18 cellular contexts compared by ENCODE assay signal in genomic region chr17:8465381-8466158, GRCh38. TPM values are rescaled to one million over a fixed set of nuclear protein-coding genes. Genes with fewer than 3 reads are reported as not detected.
A peak's percentile ranks its signal among the peaks of the same experiment; 100 is the strongest.
DNase-seq lines count a peak whose midpoint lies in the region; ATAC-seq and TF ChIP-seq lines count a peak whose summit lies in the region.
"Had no signal": no experiment of that assay in that cellular context is flagged by ENCODE, and none has a peak within 500 bp of the region (broad histone marks: within the 10 kb centered on the region; RNA-seq: fewer than 3 reads in every experiment).

No MANE protein-coding gene starts in this region.

- H3K27me3 Mint-ChIP-seq in nephron (ENCODE audit: low read depth): peaks cover 4% of the 10 kb centered on the region
- H3K27me3 Mint-ChIP-seq: natural killer cell treated with Interleukin-12 subunit alpha and Interleukin-12 subunit beta and Interleukin-15 and Interleukin-18, amount 100 ng/mL, for 72 hours had no signal

- no peak overlapping the region for H3K4me3 ChIP-seq in A673 (ENCODE audit: low read depth, low read length, poor library complexity, severe bottlenecking)
- H3K4me3 ChIP-seq in HUES64 (ENCODE audit: low read length): no peak overlapping the region
- peak overlapping the region in 10 of 59 donors; percentile 3 to 29 (median 14) for H3K4me3 ChIP-seq in dorsolateral prefrontal cortex
- H3K4me3 ChIP-seq: colonic mucosa had no signal

- DNase-seq in A673 (ENCODE audit: low spot score) (no peak), dorsolateral prefrontal cortex (no peak), DMS 273 treated with DMSO at 0.1 percent for 48 hours (lab: John Stamatoyannopoulos, UW) (no peak), glomerular visceral epithelial cell (ENCODE audit: extremely low spot score) (no peak), RPMI8226 (no peak)
- DNase-seq: activated T-cell treated with anti-CD3 and anti-CD28 coated beads for 4 hours; AML-193; colonic mucosa; DMS153; NCI-H2081; NCI-H774; stimulated activated CD4-positive, alpha-beta T cell treated with anti-CD3 and anti-CD28 coated beads, Interleukin-4, amount 100 ng/mL, for 4 hours had no signal

- no peaks in the 10 kb centered on the region for H3K9me3 Mint-ChIP-seq in nephron
- H3K9me3 Mint-ChIP-seq: natural killer cell treated with Interleukin-12 subunit alpha and Interleukin-12 subunit beta and Interleukin-15 and Interleukin-18, amount 100 ng/mL, for 72 hours had no signal

- no peak for ATAC-seq in GM19397 (IDR thresholded peaks at IDR 0.05; ENCODE audit: unreplicated experiment)
- ATAC-seq: activated CD4-positive, CD25-positive, alpha-beta regulatory T cell treated with anti-CD3 and anti-CD28 coated beads, Interleukin-2, amount 50 U/mL, for 24 hours; natural killer cell treated with Interleukin-12 subunit alpha and Interleukin-12 subunit beta and Interleukin-15 and Interleukin-18, amount 100 ng/mL, for 72 hours; Panc1 had no signal

- H3K27ac ChIP-seq in A673 (ENCODE audit: low read depth, low read length, poor library complexity, severe bottlenecking): peak overlapping the region; percentile 2
- H3K27ac ChIP-seq in HUES64 (ENCODE audit: low read depth, low read length): no peak overlapping the region
- peak overlapping the region in 32 of 59 donors; percentile 1 to 80 (median 46) for H3K27ac ChIP-seq in dorsolateral prefrontal cortex
- H3K27ac ChIP-seq: colonic mucosa had no signal

- BruUV-seq in A673 (replicated peaks; lab: Mats Ljungman, UMichigan): no TSS peak

- H3K27me3 ChIP-seq in A673 (replicated peaks; ENCODE audit: insufficient read depth, low read depth, low read length, poor library complexity): no peaks in the 10 kb centered on the region
- no peaks in the 10 kb centered on the region for H3K27me3 ChIP-seq in HUES64 (ENCODE audit: insufficient read depth, low read length)
- no peaks in the 10 kb centered on the region for H3K27me3 ChIP-seq in dorsolateral prefrontal cortex
- H3K27me3 ChIP-seq: colonic mucosa had no signal

- H3K4me1 ChIP-seq in A673 (ENCODE audit: insufficient read depth, low read length, poor library complexity, severe bottlenecking): peaks cover 16% of the 10 kb centered on the region
- peaks cover 6% of the 10 kb centered on the region; the same call in 1 of the 2 replicates for H3K4me1 ChIP-seq in HUES64 (ENCODE audit: insufficient read depth, low read length)
- H3K4me1 ChIP-seq: colonic mucosa had no signal

- peak overlapping the region; percentile 65 to 82 (median 76) for H3K27ac Mint-ChIP-seq in nephron

- H3K4me3 Mint-ChIP-seq in nephron: peak overlapping the region in 2 of 3 experiments; percentile 70 to 75
- H3K4me3 Mint-ChIP-seq: natural killer cell treated with Interleukin-12 subunit alpha and Interleukin-12 subunit beta and Interleukin-15 and Interleukin-18, amount 100 ng/mL, for 72 hours had no signal

- POLR2A ChIA-PET in A673 (lab: Charles Lee; ENCODE audit: low non-redundant PET): no interaction called here

- H3K36me3 ChIP-seq in A673 (ENCODE audit: insufficient read depth, low read length, poor library complexity, severe bottlenecking): peaks cover 27% of the 10 kb centered on the region
- H3K36me3 ChIP-seq in HUES64 (ENCODE audit: insufficient read depth, low read length): peaks cover 56% of the 10 kb centered on the region

- peaks cover 34% of the 10 kb centered on the region for H3K36me3 Mint-ChIP-seq in nephron (ENCODE audit: low read depth)

- peaks cover 70% of the 10 kb centered on the region for H3K4me1 Mint-ChIP-seq in nephron

- H3K9ac ChIP-seq in HUES64 (ENCODE audit: low read depth, low read length): peak overlapping the region; percentile 35; the same call in 1 of the 2 replicates

- 86% methylated on average over 17 of the region's 18 CpGs for WGBS in HUES64

- intact Hi-C loops in A673 (cut with micrococcal nuclease; ENCODE audit: unreplicated experiment) (no loop called here), dorsolateral prefrontal cortex (cut with DNase I) (no loop called here)

- no peaks in the 10 kb centered on the region for H3K9me3 ChIP-seq in A673 (ENCODE audit: low read depth, low read length, poor library complexity, severe bottlenecking)
- H3K9me3 ChIP-seq in HUES64 (ENCODE audit: insufficient read depth, low read depth, low read length): no peaks in the 10 kb centered on the region
- H3K9me3 ChIP-seq: colonic mucosa had no signal

- TF ChIP-seq CTCF in A673 (conservative IDR thresholded peaks at IDR 0.05; ENCODE audit: low read depth, low read length): no peak
- no peak for TF ChIP-seq CTCF in dorsolateral prefrontal cortex (IDR thresholded peaks at IDR 0.05 in 54 of 56, conservative IDR thresholded peaks at IDR 0.05 in 2 of 56; ENCODE audit: low read depth in 1 of 56, partially characterized antibody in 56 of 56)
- no peak for TF ChIP-seq CTCF in nephron (IDR thresholded peaks at IDR 0.05; ENCODE audit: unreplicated experiment in 3 of 3)

- CTCF ChIA-PET in A673 (lab: Charles Lee): no interaction called here

RNA-seq across cellular contexts. Expression of gene NDEL1, which starts 29.9 kb away (rescaled TPM):
- total RNA-seq in A673 (2021) (71.1 and 76.5 TPM in 2 replicates), dorsolateral prefrontal cortex (100 to 1,000 TPM in 26 of 120 experiments, 10 to 100 TPM in 94; 51.0 to 118 (median 91.4) TPM)
- polyA plus RNA-seq in HUES64 (2013, experiment 1 of 2): 17.3 TPM
- polyA plus RNA-seq in HUES64 (2013, experiment 2 of 2): 19.9 TPM
